Comparison of ENCODE assay signal across 23 cellular contexts in genomic region chr7:43653466-43653865, GRCh38.
DNase-seq lines count a peak whose midpoint lies in the region; ATAC-seq and TF ChIP-seq lines count a peak whose summit lies in the region.
"Had no signal": no experiment of that assay in that cellular context is flagged by ENCODE, and none has a peak within 500 bp of the region (broad histone marks: within the 10 kb centered on the region; RNA-seq: fewer than 3 reads in every experiment).

No MANE protein-coding gene starts in this region.

- BruUV-seq in MCF 10A (replicated peaks; lab: Mats Ljungman, UMichigan): no TSS peak

- no peaks in the 10 kb centered on the region for H3K27me3 Mint-ChIP-seq in CD4-positive, alpha-beta T cell
- H3K27me3 Mint-ChIP-seq in MCF 10A (ENCODE audit: insufficient read depth, unreplicated experiment): no peaks in the 10 kb centered on the region
- H3K27me3 Mint-ChIP-seq: progenitor cell of endocrine pancreas had no signal

- DNase-seq in A172 (ENCODE audit: low spot score) (peak; percentile 41), RPMI8226 (peak; percentile 41), astrocyte of the hippocampus (ENCODE audit: low read depth, low spot score) (peak; percentile 80), MCF 10A (ENCODE audit: unreplicated experiment) (no peak), KG1 (lab: John Stamatoyannopoulos, UW) (no peak), mucosa of gallbladder (ENCODE audit: low spot score) (no peak), BE2C (no peak)
- DNase-seq in CD4-positive, alpha-beta T cell: no peak
- DNase-seq: activated CD4-positive, alpha-beta T cell treated with anti-CD3 and anti-CD28 coated beads for 48 hours; AML-193; body of pancreas; cortex of kidney; GDM1; Karpas-422; NCI-H2107; NCI-H524; SIG-M5; stimulated activated CD4-positive, alpha-beta T cell treated with anti-CD3 and anti-CD28 coated beads, Interleukin-4, amount 100 ng/mL, for 4 hours had no signal

- H3K9me3 ChIP-seq in CD4-positive, alpha-beta T cell (ENCODE audit: control insufficient read depth, low read length): no peaks in the 10 kb centered on the region
- H3K9me3 ChIP-seq in BE2C: no peaks in the 10 kb centered on the region
- H3K9me3 ChIP-seq: body of pancreas had no signal

- H3K27ac ChIP-seq in CD4-positive, alpha-beta T cell (ENCODE audit: low read depth, low read length): no peak overlapping the region
- H3K27ac ChIP-seq: hepatocyte had no signal

- peaks cover 11% of the 10 kb centered on the region for H3K36me3 ChIP-seq in BE2C

- H3K4me1 Mint-ChIP-seq in CD4-positive, alpha-beta T cell (ENCODE audit: low read depth): peaks cover 72% of the 10 kb centered on the region
- peaks cover 38% of the 10 kb centered on the region for H3K4me1 Mint-ChIP-seq in MCF 10A (ENCODE audit: insufficient read depth, unreplicated experiment)

- H3K27me3 ChIP-seq in CD4-positive, alpha-beta T cell (ENCODE audit: control insufficient read depth, insufficient read depth, low read length): no peaks in the 10 kb centered on the region
- H3K27me3 ChIP-seq in BE2C: no peaks in the 10 kb centered on the region
- H3K27me3 ChIP-seq: body of pancreas, hepatocyte had no signal

- peak overlapping the region; percentile 40 for H3K4me3 Mint-ChIP-seq in CD4-positive, alpha-beta T cell
- no peak overlapping the region for H3K4me3 Mint-ChIP-seq in MCF 10A (ENCODE audit: unreplicated experiment)

- H3K27ac Mint-ChIP-seq in CD4-positive, alpha-beta T cell: peak overlapping the region; percentile 77
- no peak overlapping the region for H3K27ac Mint-ChIP-seq in MCF 10A (ENCODE audit: low read depth, unreplicated experiment)
- H3K27ac Mint-ChIP-seq: progenitor cell of endocrine pancreas had no signal

- peaks cover 4% of the 10 kb centered on the region for H3K4me1 ChIP-seq in BE2C

- H3K4me3 ChIP-seq in BE2C (ENCODE audit: low read depth, low read length): no peak overlapping the region
- H3K4me3 ChIP-seq: body of pancreas, hepatocyte, lung, smooth muscle cell had no signal

- CTCF ChIA-PET in CD4-positive, alpha-beta T cell (lab: Charles Lee): interaction anchor here (0.7 to 12.7 kb wide), 3 partner anchors 22 to 69 kb away, joined by 3 to 167 read pairs (median 58); partner anchors contain the start of gene STK17A
- CTCF ChIA-PET in MCF 10A (lab: Yijun Ruan, JAX): interaction anchor here (1.2 kb wide), 1 partner anchor 71 kb away, joined by 3 read pairs; the partner anchor contains the start of gene STK17A

- no peaks in the 10 kb centered on the region for H3K9me3 Mint-ChIP-seq in CD4-positive, alpha-beta T cell
- peaks cover 12% of the 10 kb centered on the region for H3K9me3 Mint-ChIP-seq in MCF 10A (ENCODE audit: unreplicated experiment)

- ATAC-seq in CD4-positive, alpha-beta T cell (ENCODE audit: poor library complexity): no peak
- ATAC-seq: body of pancreas, HCT116 had no signal

- H3K36me3 Mint-ChIP-seq in CD4-positive, alpha-beta T cell (ENCODE audit: low read depth): peaks cover 21% of the 10 kb centered on the region
- peaks cover 61% of the 10 kb centered on the region for H3K36me3 Mint-ChIP-seq in MCF 10A (ENCODE audit: insufficient read depth, unreplicated experiment)

- TF ChIP-seq CTCF in CD4-positive, alpha-beta T cell (IDR thresholded peaks at IDR 0.05): no peak
- TF ChIP-seq CTCF in MCF 10A (IDR thresholded peaks at IDR 0.05; ENCODE audit: unreplicated experiment) (no peak), BE2C (IDR thresholded peaks at IDR 0.05; ENCODE audit: low read depth, low read length) (no peak)

- intact Hi-C loops in CD4-positive, alpha-beta T cell (cut with DNase I, micrococcal nuclease): loop anchor here in 1 of 2 experiments (5.0 kb wide), 1 partner anchor 71 kb away; the partner anchor contains the start of gene STK17A
- intact Hi-C loops in MCF 10A (cut with micrococcal nuclease): no loop called here

- POLR2A ChIA-PET in CD4-positive, alpha-beta T cell (lab: Charles Lee): interaction anchor here (0.8 to 1.2 kb wide), 2 partner anchors 15 to 71 kb away, joined by 3 to 6 read pairs; partner anchors contain the start of gene STK17A
- POLR2A ChIA-PET in MCF 10A (lab: Yijun Ruan, JAX): no interaction called here

Comparison
In these comparisons a context has a peak if more than half of its experiments do, and no peak if none do; other contexts are left out.
1. DNase-seq: peak in A172 (single experiment), RPMI8226 (single experiment) and astrocyte of the hippocampus (single experiment); none in CD4-positive, alpha-beta T cell (0 of 10), MCF 10A (single experiment), KG1 (single experiment), mucosa of gallbladder (single experiment) and BE2C (single experiment).